In genomic region chr3:70550723-70551319, GRCh38 we compare ENCODE assay signal across 8 cellular contexts.
DNase-seq lines count a peak whose midpoint lies in the region; ATAC-seq and TF ChIP-seq lines count a peak whose summit lies in the region.

No MANE protein-coding gene starts in this region.

- H3K27ac Mint-ChIP-seq in activated naive CD4-positive, alpha-beta T cell treated with anti-CD3 and anti-CD28 coated beads, Interleukin-2, amount 50 U/mL, for 72 hours: no peak overlapping the region

- no peaks in the 10 kb centered on the region for H3K9me3 ChIP-seq in hepatocyte (ENCODE audit: low read depth)

- H3K9me2 ChIP-seq in hepatocyte (replicated peaks; ENCODE audit: insufficient read depth): no peaks in the 10 kb centered on the region

- H3K4me2 ChIP-seq in hepatocyte: no peak overlapping the region

- H3K27me3 ChIP-seq in hepatocyte: no peaks in the 10 kb centered on the region

- no peak overlapping the region for H2AFZ ChIP-seq in hepatocyte

- ATAC-seq in GM19043 (IDR thresholded peaks at IDR 0.05; ENCODE audit: low read depth, unreplicated experiment) (peak; percentile 93), HG03439 (IDR thresholded peaks at IDR 0.05; ENCODE audit: unreplicated experiment) (peak; percentile 85), SK-N-SH treated with all-trans-retinoic acid at 6 μM for 48 hours (peak; percentile 99)
- ATAC-seq in activated naive CD4-positive, alpha-beta T cell treated with anti-CD3 and anti-CD28 coated beads, Interleukin-2, amount 50 U/mL, for 72 hours: peak; percentile 84

- WGBS in hepatocyte (ENCODE audit: low lambda C conversion rate, missing lambda C conversion rate): 70% methylated on average over 9 of the region's 9 CpGs

- no peaks in the 10 kb centered on the region for H3K79me2 ChIP-seq in hepatocyte

- DNase-seq in CD1c-positive myeloid dendritic cell (ENCODE audit: extremely low spot score): peak; percentile 63
- peak; percentile 61 to 79 for DNase-seq in activated naive CD4-positive, alpha-beta T cell treated with anti-CD3 and anti-CD28 coated beads, Interleukin-2, amount 50 U/mL, for 72 hours (ENCODE audit: low spot score in 2 of 2)
- DNase-seq in hepatocyte (ENCODE audit: low spot score): peak; percentile 70
- peak; percentile 65 to 77 for DNase-seq in stimulated activated CD4-positive, alpha-beta T cell treated with anti-CD3 and anti-CD28 coated beads, Interleukin-1b, Interleukin-23, amount 100 ng/mL, for 4 hours (ENCODE audit: low read depth in 2 of 2)
- DNase-seq in AG08395 (ENCODE audit: low spot score): no peak

- H3K9me3 Mint-ChIP-seq in activated naive CD4-positive, alpha-beta T cell treated with anti-CD3 and anti-CD28 coated beads, Interleukin-2, amount 50 U/mL, for 72 hours: peaks cover 0 to 6% of the 10 kb centered on the region in 2 donors

- H3K36me3 Mint-ChIP-seq in activated naive CD4-positive, alpha-beta T cell treated with anti-CD3 and anti-CD28 coated beads, Interleukin-2, amount 50 U/mL, for 72 hours: peaks cover 0 to 11% of the 10 kb centered on the region in 2 donors

- no peak overlapping the region for H3K27ac ChIP-seq in hepatocyte

- H3K36me3 ChIP-seq in hepatocyte (replicated peaks; ENCODE audit: insufficient read depth, low read depth): no peaks in the 10 kb centered on the region

- H3K4me1 ChIP-seq in hepatocyte (ENCODE audit: insufficient read depth): no peaks in the 10 kb centered on the region

- H3K4me3 ChIP-seq in hepatocyte: no peak overlapping the region

- no peaks in the 10 kb centered on the region for H4K20me1 ChIP-seq in hepatocyte (ENCODE audit: insufficient read depth, poor library complexity, severe bottlenecking)

- peak; percentile 58 for TF ChIP-seq CTCF in hepatocyte (IDR thresholded peaks at IDR 0.05; ENCODE audit: poor library complexity)

TF ChIP-seq in SK-N-SH treated with all-trans-retinoic acid at 6 μM for 48 hours, 23 proteins besides CTCF, POLR2A, EP300 and RAD21:
- TF ChIP-seq ZFP3 (CRISPR knock-in tag; IDR thresholded peaks at IDR 0.05): no peak
- no peak for TF ChIP-seq ZC3H10 (CRISPR knock-in tag; IDR thresholded peaks at IDR 0.05)
- TF ChIP-seq, protein P1, sequence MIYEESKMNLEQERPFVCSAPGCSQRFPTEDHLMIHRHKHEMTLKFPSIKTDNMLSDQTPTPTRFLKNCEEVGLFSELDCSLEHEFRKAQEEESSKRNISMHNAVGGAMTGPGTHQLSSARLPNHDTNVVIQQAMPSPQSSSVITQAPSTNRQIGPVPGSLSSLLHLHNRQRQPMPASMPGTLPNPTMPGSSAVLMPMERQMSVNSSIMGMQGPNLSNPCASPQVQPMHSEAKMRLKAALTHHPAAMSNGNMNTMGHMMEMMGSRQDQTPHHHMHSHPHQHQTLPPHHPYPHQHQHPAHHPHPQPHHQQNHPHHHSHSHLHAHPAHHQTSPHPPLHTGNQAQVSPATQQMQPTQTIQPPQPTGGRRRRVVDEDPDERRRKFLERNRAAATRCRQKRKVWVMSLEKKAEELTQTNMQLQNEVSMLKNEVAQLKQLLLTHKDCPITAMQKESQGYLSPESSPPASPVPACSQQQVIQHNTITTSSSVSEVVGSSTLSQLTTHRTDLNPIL (CRISPR knock-in tag; IDR thresholded peaks at IDR 0.05; ENCODE audit: low read depth): no peak
